In the genomic region with DNA sequence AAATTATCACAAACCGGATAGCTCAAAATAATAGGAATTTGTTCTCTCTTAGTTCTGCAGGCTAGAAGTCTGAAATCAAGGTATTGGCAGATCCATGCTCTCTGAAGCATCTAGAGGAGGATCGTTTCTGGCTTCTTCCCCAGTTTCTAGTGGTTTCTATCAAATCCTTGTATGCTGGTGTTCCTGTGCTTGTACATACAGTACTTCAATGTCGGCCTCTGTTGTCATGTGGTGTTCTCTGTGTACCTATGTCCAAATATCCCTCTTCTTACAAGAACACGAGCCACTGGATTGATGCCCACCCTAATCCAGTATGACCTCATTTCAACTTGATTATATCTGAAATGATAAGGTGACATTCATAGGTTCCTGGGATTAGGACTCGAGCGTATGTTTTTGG, we compare ENCODE assay signal across 1 cellular context.
TF ChIP-seq lines count a peak whose summit lies in the region.

No MANE protein-coding gene starts in this region.

TF ChIP-seq in K562, 482 proteins besides CTCF, POLR2A, EP300 and RAD21 (continued from another document):
- TF ChIP-seq, protein P1, sequence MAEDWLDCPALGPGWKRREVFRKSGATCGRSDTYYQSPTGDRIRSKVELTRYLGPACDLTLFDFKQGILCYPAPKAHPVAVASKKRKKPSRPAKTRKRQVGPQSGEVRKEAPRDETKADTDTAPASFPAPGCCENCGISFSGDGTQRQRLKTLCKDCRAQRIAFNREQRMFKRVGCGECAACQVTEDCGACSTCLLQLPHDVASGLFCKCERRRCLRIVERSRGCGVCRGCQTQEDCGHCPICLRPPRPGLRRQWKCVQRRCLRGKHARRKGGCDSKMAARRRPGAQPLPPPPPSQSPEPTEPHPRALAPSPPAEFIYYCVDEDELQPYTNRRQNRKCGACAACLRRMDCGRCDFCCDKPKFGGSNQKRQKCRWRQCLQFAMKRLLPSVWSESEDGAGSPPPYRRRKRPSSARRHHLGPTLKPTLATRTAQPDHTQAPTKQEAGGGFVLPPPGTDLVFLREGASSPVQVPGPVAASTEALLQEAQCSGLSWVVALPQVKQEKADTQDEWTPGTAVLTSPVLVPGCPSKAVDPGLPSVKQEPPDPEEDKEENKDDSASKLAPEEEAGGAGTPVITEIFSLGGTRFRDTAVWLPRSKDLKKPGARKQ (CRISPR knock-in tag; IDR thresholded peaks at IDR 0.05): no peak
- TF ChIP-seq, protein P2, sequence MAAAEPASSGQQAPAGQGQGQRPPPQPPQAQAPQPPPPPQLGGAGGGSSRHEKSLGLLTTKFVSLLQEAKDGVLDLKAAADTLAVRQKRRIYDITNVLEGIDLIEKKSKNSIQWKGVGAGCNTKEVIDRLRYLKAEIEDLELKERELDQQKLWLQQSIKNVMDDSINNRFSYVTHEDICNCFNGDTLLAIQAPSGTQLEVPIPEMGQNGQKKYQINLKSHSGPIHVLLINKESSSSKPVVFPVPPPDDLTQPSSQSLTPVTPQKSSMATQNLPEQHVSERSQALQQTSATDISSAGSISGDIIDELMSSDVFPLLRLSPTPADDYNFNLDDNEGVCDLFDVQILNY (CRISPR knock-in tag; IDR thresholded peaks at IDR 0.05): no peak
- TF ChIP-seq ZNF408 (CRISPR knock-in tag; IDR thresholded peaks at IDR 0.05; ENCODE audit: low read depth) (no peak), BHLHE40 (IDR thresholded peaks at IDR 0.05; ENCODE audit: low read length) (no peak), GTF2F1 (IDR thresholded peaks at IDR 0.05; ENCODE audit: low read depth, low read length) (no peak), KAT8 (IDR thresholded peaks at IDR 0.05; ENCODE audit: low read depth) (no peak), SRF (CRISPR knock-in tag; IDR thresholded peaks at IDR 0.05) (no peak), ZSCAN32 (CRISPR knock-in tag; IDR thresholded peaks at IDR 0.05) (no peak)
- TF ChIP-seq, protein P3, sequence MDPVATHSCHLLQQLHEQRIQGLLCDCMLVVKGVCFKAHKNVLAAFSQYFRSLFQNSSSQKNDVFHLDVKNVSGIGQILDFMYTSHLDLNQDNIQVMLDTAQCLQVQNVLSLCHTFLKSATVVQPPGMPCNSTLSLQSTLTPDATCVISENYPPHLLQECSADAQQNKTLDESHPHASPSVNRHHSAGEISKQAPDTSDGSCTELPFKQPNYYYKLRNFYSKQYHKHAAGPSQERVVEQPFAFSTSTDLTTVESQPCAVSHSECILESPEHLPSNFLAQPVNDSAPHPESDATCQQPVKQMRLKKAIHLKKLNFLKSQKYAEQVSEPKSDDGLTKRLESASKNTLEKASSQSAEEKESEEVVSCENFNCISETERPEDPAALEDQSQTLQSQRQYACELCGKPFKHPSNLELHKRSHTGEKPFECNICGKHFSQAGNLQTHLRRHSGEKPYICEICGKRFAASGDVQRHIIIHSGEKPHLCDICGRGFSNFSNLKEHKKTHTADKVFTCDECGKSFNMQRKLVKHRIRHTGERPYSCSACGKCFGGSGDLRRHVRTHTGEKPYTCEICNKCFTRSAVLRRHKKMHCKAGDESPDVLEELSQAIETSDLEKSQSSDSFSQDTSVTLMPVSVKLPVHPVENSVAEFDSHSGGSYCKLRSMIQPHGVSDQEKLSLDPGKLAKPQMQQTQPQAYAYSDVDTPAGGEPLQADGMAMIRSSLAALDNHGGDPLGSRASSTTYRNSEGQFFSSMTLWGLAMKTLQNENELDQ (CRISPR knock-in tag; IDR thresholded peaks at IDR 0.05; ENCODE audit: borderline replicate concordance): no peak
TF ChIP-seq in K562: peak in this region for 0.
